ENCODE assay signal across 27 cellular contexts in the genomic region with DNA sequence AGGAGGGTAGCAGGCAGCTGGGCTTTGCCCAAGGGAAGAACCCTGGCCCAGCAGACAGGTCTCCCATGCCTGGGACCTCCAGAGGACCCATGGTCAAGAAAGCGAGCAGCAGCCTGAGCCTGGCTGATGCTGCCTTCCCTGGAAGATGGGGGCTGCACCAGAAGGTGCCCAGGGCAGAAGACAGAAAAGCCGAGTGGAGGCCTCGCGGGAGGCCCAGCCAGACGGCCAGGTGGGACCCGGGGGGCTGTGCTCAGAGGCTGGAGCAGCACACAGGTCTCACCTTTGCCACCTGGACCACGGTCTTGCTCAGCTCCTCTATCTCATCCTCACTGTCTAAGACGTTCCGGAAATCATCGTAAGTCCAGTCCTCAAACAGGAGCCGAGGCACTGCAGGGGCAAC.
"Had no signal": no experiment of that assay in that cellular context is flagged by ENCODE, and none has a peak within 500 bp of the region (broad histone marks: within the 10 kb centered on the region; RNA-seq: fewer than 3 reads in every experiment).

No MANE protein-coding gene starts in this region.

- H3K9me3 ChIP-seq: stomach, suprapubic skin, testis, thoracic aorta, thyroid gland, tibial artery, tibial nerve, transverse colon, upper lobe of left lung, upper lobe of right lung, uterus, vagina had no signal

- H3K27me3 ChIP-seq: stomach, suprapubic skin, testis, thyroid gland, tibial artery, tibial nerve, transverse colon, upper lobe of left lung, upper lobe of right lung, uterus, vagina had no signal

- DNase-seq: stimulated activated CD4-positive, alpha-beta T cell treated with anti-CD3 and anti-CD28 coated beads, Interleukin-2, amount 100 ng/mL, for 48 hours; stimulated activated CD4-positive, alpha-beta T cell treated with anti-CD3 and anti-CD28 coated beads, Interleukin-4, amount 100 ng/mL, for 1 hour; stimulated activated CD4-positive, alpha-beta T cell treated with anti-CD3 and anti-CD28 coated beads, Interleukin-4, amount 100 ng/mL, for 24 hours; stimulated activated CD4-positive, alpha-beta T cell treated with anti-CD3 and anti-CD28 coated beads, Interleukin-4, amount 100 ng/mL, for 4 hours; stimulated activated CD8-positive, alpha-beta memory T cell treated with anti-CD3 and anti-CD28 coated beads, Interleukin-4, amount 100 ng/mL, for 48 hours; stimulated activated naive B cell treated with anti-CD40 and anti-IgM and Interleukin-4, amounts not matched to agents 10 μg/mL and 1 μg/mL and 100 μg/mL, for 72 hours; stimulated activated naive CD4-positive, alpha-beta T cell; stimulated activated naive CD4-positive, alpha-beta T cell treated with Interleukin-2 at 50 U/mL for 16 hours; stimulated activated naive CD8-positive, alpha-beta T cell treated with anti-CD3 and anti-CD28 coated beads, Interleukin-15, amount 100 ng/mL, for 72 hours; stimulated activated naive CD8-positive, alpha-beta T cell treated with anti-CD3 and anti-CD28 coated beads, Interleukin-15, Interleukin-2, amounts not matched to agents 100 U/mL and 50 U/mL, for 24 hours; stomach; substantia nigra; testis; thyroid gland; tibial artery; transverse colon; trophoblast cell; upper lobe of right lung; uterus had no signal

- H3K36me3 ChIP-seq: uterus had no signal

- H3K4me1 ChIP-seq: suprapubic skin, thyroid gland, tibial artery, upper lobe of left lung, upper lobe of right lung, uterus, vagina had no signal

- H3K4me3 ChIP-seq: stomach, suprapubic skin, testis, thoracic aorta, thyroid gland, tibial artery, tibial nerve, transverse colon, upper lobe of left lung, upper lobe of right lung, uterus, vagina had no signal

- FAIRE-seq: urothelium cell line had no signal

- H3K27ac ChIP-seq: stomach, suprapubic skin, testis, thoracic aorta, thyroid gland, tibial artery, tibial nerve, transverse colon, upper lobe of left lung, upper lobe of right lung, uterus, vagina had no signal

- ATAC-seq: stimulated activated effector memory CD8-positive, alpha-beta T cell treated with anti-CD3 and anti-CD28 coated beads, Interleukin-12 subunit alpha, Interleukin-12 subunit beta, amount 100 ng/mL, for 72 hours; stimulated activated memory B cell treated with anti-CD40 and anti-IgM and Interleukin-4, amounts not matched to agents 10 μg/mL and 1 μg/mL and 100 μg/mL, for 72 hours; stimulated activated naive B cell treated with anti-CD40 and anti-IgM and Interleukin-4, amounts not matched to agents 10 μg/mL and 1 μg/mL and 100 μg/mL, for 72 hours; stimulated activated naive CD8-positive, alpha-beta T cell treated with anti-CD3 and anti-CD28 coated beads, Interleukin-15, amount 100 ng/mL, for 72 hours; stimulated activated naive CD8-positive, alpha-beta T cell treated with anti-CD3 and anti-CD28 coated beads, Interleukin-15, Interleukin-2, amounts not matched to agents 100 U/mL and 50 U/mL, for 24 hours; upper lobe of right lung had no signal
